ENCODE assay signal across 12 cellular contexts in the genomic region with DNA sequence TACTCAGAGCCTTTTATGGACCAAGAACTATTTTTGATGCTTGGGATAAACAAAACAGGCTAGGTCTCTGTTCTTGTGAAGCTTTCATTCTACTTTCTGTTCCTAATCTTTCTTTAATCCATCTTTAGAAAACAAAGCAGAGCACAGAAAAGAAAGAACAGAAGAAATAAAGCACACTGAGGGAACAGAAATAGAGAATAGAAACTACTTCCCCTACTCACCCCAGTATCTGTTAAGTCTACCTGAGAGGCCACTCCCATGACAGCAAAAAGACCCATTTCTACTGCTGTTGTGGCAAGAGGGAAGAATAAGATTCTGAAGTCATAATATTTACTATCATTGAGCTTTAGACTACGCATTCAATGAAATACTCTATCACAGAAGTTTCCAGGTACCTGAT. TPM values are rescaled to one million over a fixed set of nuclear protein-coding genes. Genes with fewer than 3 reads are reported as not detected.
A peak's percentile ranks its signal among the peaks of the same experiment; 100 is the strongest.
DNase-seq lines count a peak whose midpoint lies in the region; ATAC-seq and TF ChIP-seq lines count a peak whose summit lies in the region.
"Had no signal": no experiment of that assay in that cellular context is flagged by ENCODE, and none has a peak within 500 bp of the region (broad histone marks: within the 10 kb centered on the region; RNA-seq: fewer than 3 reads in every experiment).

No MANE protein-coding gene starts in this region.

- no peaks in the 10 kb centered on the region for H3K36me3 ChIP-seq in subcutaneous abdominal adipose tissue (ENCODE audit: control insufficient read depth in 5 of 5, insufficient read depth in 5 of 5, low read length in 5 of 5)
- H3K36me3 ChIP-seq in ovary, result no peaks in the 10 kb centered on the region
- H3K36me3 ChIP-seq: thyroid gland had no signal

- H3K9me3 Mint-ChIP-seq in activated T-cell treated with anti-CD3 and anti-CD28 coated beads, Interleukin-2, amount 50 U/mL, for 24 hours, result no peaks in the 10 kb centered on the region
- H3K9me3 Mint-ChIP-seq in activated T-cell treated with anti-CD3 and anti-CD28 coated beads, Interleukin-2, amount 50 U/mL, for 4 hours, result no peaks in the 10 kb centered on the region
- no peaks in the 10 kb centered on the region for H3K9me3 Mint-ChIP-seq in activated CD4-positive, alpha-beta memory T cell treated with anti-CD3 and anti-CD28 coated beads for 36 hours

- peaks cover 56% of the 10 kb centered on the region for H3K36me3 Mint-ChIP-seq in activated T-cell treated with anti-CD3 and anti-CD28 coated beads, Interleukin-2, amount 50 U/mL, for 24 hours (ENCODE audit: low read depth)
- H3K36me3 Mint-ChIP-seq in activated T-cell treated with anti-CD3 and anti-CD28 coated beads, Interleukin-2, amount 50 U/mL, for 4 hours (ENCODE audit: insufficient read depth), result peaks cover 6% of the 10 kb centered on the region
- H3K36me3 Mint-ChIP-seq in activated CD4-positive, alpha-beta memory T cell treated with anti-CD3 and anti-CD28 coated beads for 36 hours, result peaks cover 10% of the 10 kb centered on the region

- H3K4me3 ChIP-seq in subcutaneous abdominal adipose tissue (ENCODE audit: low read depth in 1 of 5, low read length in 5 of 5) (no peak overlapping the region), ovary (no peak overlapping the region)
- H3K4me3 ChIP-seq: thyroid gland had no signal

- intact Hi-C loops in activated CD4-positive, alpha-beta memory T cell treated with anti-CD3 and anti-CD28 coated beads for 36 hours (cut with micrococcal nuclease), result loop anchor here (10.0 kb wide), 6 partner anchors 168 to 832 kb away; a partner anchor contains a TSS
- intact Hi-C loops in ovary (cut with DNase I), result no loop called here

- no peak for TF ChIP-seq EP300 in ovary (IDR thresholded peaks at IDR 0.05)

- no peak for TF ChIP-seq CTCF in ovary (IDR thresholded peaks at IDR 0.05)

- H3K9me3 ChIP-seq in subcutaneous abdominal adipose tissue (ENCODE audit: control insufficient read depth in 5 of 5, low read length in 5 of 5), result no peaks in the 10 kb centered on the region
- H3K9me3 ChIP-seq in ovary, result no peaks in the 10 kb centered on the region
- H3K9me3 ChIP-seq: thyroid gland had no signal

- no peak for TF ChIP-seq POLR2A in ovary (IDR thresholded peaks at IDR 0.05)

- no peaks in the 10 kb centered on the region for H3K27me3 ChIP-seq in subcutaneous abdominal adipose tissue (ENCODE audit: control insufficient read depth in 5 of 5, insufficient read depth in 4 of 5, low read length in 5 of 5)
- H3K27me3 ChIP-seq in ovary, result no peaks in the 10 kb centered on the region
- H3K27me3 ChIP-seq: thyroid gland had no signal

- no peak for DNase-seq in activated T-cell treated with anti-CD3 and anti-CD28 coated beads, Interleukin-2, amount 50 U/mL, for 24 hours
- no peak for DNase-seq in activated T-cell treated with anti-CD3 and anti-CD28 coated beads, Interleukin-2, amount 50 U/mL, for 4 hours
- DNase-seq in activated CD4-positive, alpha-beta memory T cell treated with anti-CD3 and anti-CD28 coated beads for 36 hours, result no peak
- DNase-seq in NCI-H345 treated with DMSO at 0.1 percent for 48 hours (lab: John Stamatoyannopoulos, UW; ENCODE audit: unreplicated experiment) (no peak), ovary (no peak), AG20443 (ENCODE audit: low spot score) (no peak)
- DNase-seq: NCI-H2081, T-helper 9 cell, thyroid gland had no signal

- peaks cover 69% of the 10 kb centered on the region for H3K4me1 Mint-ChIP-seq in activated T-cell treated with anti-CD3 and anti-CD28 coated beads, Interleukin-2, amount 50 U/mL, for 24 hours (ENCODE audit: low read depth)
- H3K4me1 Mint-ChIP-seq in activated T-cell treated with anti-CD3 and anti-CD28 coated beads, Interleukin-2, amount 50 U/mL, for 4 hours (ENCODE audit: low read depth), result peaks cover 63% of the 10 kb centered on the region
- peaks cover 65% of the 10 kb centered on the region for H3K4me1 Mint-ChIP-seq in activated CD4-positive, alpha-beta memory T cell treated with anti-CD3 and anti-CD28 coated beads for 36 hours (ENCODE audit: low read depth)

- H3K9ac ChIP-seq in subcutaneous abdominal adipose tissue (ENCODE audit: low read length in 5 of 5), result peak overlapping the region in 3 of 5 donors; percentile 1 to 14 (median 5)

- H3K4me1 ChIP-seq in subcutaneous abdominal adipose tissue (ENCODE audit: control insufficient read depth in 5 of 5, insufficient read depth in 5 of 5, low read length in 5 of 5), result peaks cover 5 to 25% (median 18%) of the 10 kb centered on the region in 5 donors
- H3K4me1 ChIP-seq in ovary (ENCODE audit: insufficient read depth), result peaks cover 5% of the 10 kb centered on the region

- WGBS in ovary, 3 donors, result 70 to 88% (median 75%) methylated on average over 1 of the region's 1 CpG

- POLR2A ChIA-PET in activated CD4-positive, alpha-beta memory T cell treated with anti-CD3 and anti-CD28 coated beads for 36 hours (lab: Charles Lee), result interaction anchor here (6.6 kb wide), 1 partner anchor 8 kb away, joined by 68 read pairs; a partner anchor contains a TSS

- H3K27ac Mint-ChIP-seq in activated T-cell treated with anti-CD3 and anti-CD28 coated beads, Interleukin-2, amount 50 U/mL, for 24 hours, result peak overlapping the region; percentile 88
- peak overlapping the region; percentile 74 for H3K27ac Mint-ChIP-seq in activated CD4-positive, alpha-beta memory T cell treated with anti-CD3 and anti-CD28 coated beads for 36 hours

- CTCF ChIA-PET in activated CD4-positive, alpha-beta memory T cell treated with anti-CD3 and anti-CD28 coated beads for 36 hours (lab: Charles Lee), result interaction anchor here (1.3 kb wide), 1 partner anchor 8 kb away, joined by 7 read pairs; no protein-coding TSS in a partner anchor

- peak overlapping the region; percentile 16 for H3K27ac ChIP-seq in subcutaneous abdominal adipose tissue (ENCODE audit: low read depth, low read length)
- no peak overlapping the region for H3K27ac ChIP-seq in ovary

- no peak for ATAC-seq in activated T-cell treated with anti-CD3 and anti-CD28 coated beads, Interleukin-2, amount 50 U/mL, for 4 hours
- peak; percentile 39 for ATAC-seq in HG02981 (IDR thresholded peaks at IDR 0.05; ENCODE audit: unreplicated experiment)

- peak overlapping the region; percentile 42 for H3K4me3 Mint-ChIP-seq in activated T-cell treated with anti-CD3 and anti-CD28 coated beads, Interleukin-2, amount 50 U/mL, for 24 hours
- H3K4me3 Mint-ChIP-seq in activated T-cell treated with anti-CD3 and anti-CD28 coated beads, Interleukin-2, amount 50 U/mL, for 4 hours, result no peak overlapping the region
- H3K4me3 Mint-ChIP-seq in activated CD4-positive, alpha-beta memory T cell treated with anti-CD3 and anti-CD28 coated beads for 36 hours, result no peak overlapping the region

- H3K27me3 Mint-ChIP-seq in activated T-cell treated with anti-CD3 and anti-CD28 coated beads, Interleukin-2, amount 50 U/mL, for 24 hours, result no peaks in the 10 kb centered on the region
- no peaks in the 10 kb centered on the region for H3K27me3 Mint-ChIP-seq in activated T-cell treated with anti-CD3 and anti-CD28 coated beads, Interleukin-2, amount 50 U/mL, for 4 hours (ENCODE audit: low read depth)
- no peaks in the 10 kb centered on the region for H3K27me3 Mint-ChIP-seq in activated CD4-positive, alpha-beta memory T cell treated with anti-CD3 and anti-CD28 coated beads for 36 hours

RNA-seq across cellular contexts. Expression of a gene that starts 9.2 kb away (rescaled TPM):
- 10 to 100 TPM; 62.0 to 70.6 (median 69.9) TPM for total RNA-seq in activated T-cell treated with anti-CD3 and anti-CD28 coated beads, Interleukin-2, amount 50 U/mL, for 4 hours
- 10 to 100 TPM; 86.7 to 89.4 TPM for total RNA-seq in activated CD4-positive, alpha-beta memory T cell treated with anti-CD3 and anti-CD28 coated beads for 36 hours
- 10 to 100 TPM; 27.4 to 54.1 (median 42.2) TPM for total RNA-seq in ovary
- polyA plus RNA-seq in ovary, result 10 to 100 TPM; 27.5 to 44.8 TPM

RNA-seq across cellular contexts. Expression of a gene that starts 49.7 kb away (rescaled TPM):
- total RNA-seq in activated T-cell treated with anti-CD3 and anti-CD28 coated beads, Interleukin-2, amount 50 U/mL, for 4 hours, result not detected
- total RNA-seq in activated CD4-positive, alpha-beta memory T cell treated with anti-CD3 and anti-CD28 coated beads for 36 hours, result not detected
- total RNA-seq in ovary, result under 1 TPM in 2 of 7 donors, not detected in 5; under 0.01 to 0.08 TPM
- under 1 TPM; 0.01 to 0.07 TPM for polyA plus RNA-seq in ovary
- total RNA-seq: fibroblast of lung had no signal
- polyA plus RNA-seq: fibroblast of lung had no signal
